In genomic region chr22:27312567-27313507, GRCh38 we compare ENCODE assay signal across 1 cellular context.
TF ChIP-seq lines count a peak whose summit lies in the region.

No MANE protein-coding gene starts in this region.

TF ChIP-seq in HEK293, 187 proteins besides CTCF, POLR2A, EP300 and RAD21 (continued from another document):
- no peak for TF ChIP-seq ZBTB11 (tag by site-specific recombination; conservative IDR thresholded peaks at IDR 0.05; ENCODE audit: low read depth)
- no peak for TF ChIP-seq ZNF362 (tag by site-specific recombination; IDR thresholded peaks at IDR 0.05)
- no peak for TF ChIP-seq REST (tag by site-specific recombination; IDR thresholded peaks at IDR 0.05)
- TF ChIP-seq ZFHX2 (tag by site-specific recombination; conservative IDR thresholded peaks at IDR 0.05), result no peak
- TF ChIP-seq SALL2 (tag by site-specific recombination; IDR thresholded peaks at IDR 0.05; ENCODE audit: borderline replicate concordance), result 0 out of 2 replicates have a peak, but pooled peaks have one; percentile 45
- no peak for TF ChIP-seq ZNF580 (tag by site-specific recombination; IDR thresholded peaks at IDR 0.05)
- TF ChIP-seq ZSCAN4 (tag by site-specific recombination; IDR thresholded peaks at IDR 0.05), result peak; percentile 88
